In the genomic region with DNA sequence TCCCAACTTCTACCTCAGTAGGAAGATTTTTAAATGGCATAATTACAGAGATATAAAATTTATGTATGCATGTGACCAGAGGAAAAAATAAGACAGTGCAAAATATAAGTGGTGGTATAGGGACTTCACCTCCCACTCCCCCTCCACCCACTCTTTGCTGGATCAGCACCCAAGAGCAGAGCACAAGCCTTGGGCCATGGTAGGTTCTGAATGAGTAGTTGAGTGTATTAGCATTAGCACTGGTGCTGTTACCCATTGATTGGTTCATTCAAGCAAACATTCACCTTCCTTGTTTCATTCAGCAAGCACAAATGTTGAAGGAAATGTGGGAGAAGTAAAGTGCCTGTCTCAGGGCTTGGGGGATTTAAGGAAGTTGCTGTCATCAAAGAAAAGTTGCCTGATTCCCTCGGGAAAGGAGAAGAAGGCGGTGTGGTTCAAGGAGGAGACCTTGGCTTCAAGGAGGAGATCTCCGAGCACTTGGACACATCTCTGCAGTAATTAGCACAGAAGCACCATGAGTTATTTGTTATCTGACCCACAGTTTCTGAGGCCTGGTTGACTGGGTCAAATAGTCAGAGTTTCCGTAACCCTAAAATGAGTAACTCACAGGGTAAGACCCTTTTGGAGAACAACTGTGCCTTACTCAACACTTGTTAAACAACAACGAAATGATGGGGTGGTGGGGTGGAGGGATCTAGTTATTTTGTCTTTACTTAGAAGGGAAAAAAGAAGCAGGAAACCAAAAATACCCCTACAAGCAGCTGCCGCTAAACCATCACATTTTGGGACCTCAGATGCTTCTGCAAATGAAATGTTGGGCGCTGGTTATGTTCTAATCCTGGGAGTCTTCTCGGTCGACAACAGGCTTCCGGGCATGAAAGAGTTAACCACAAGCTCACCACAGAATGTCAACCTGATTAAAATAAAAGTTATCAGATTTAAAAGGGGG, we compare ENCODE assay signal across 10 cellular contexts. TPM values are rescaled to one million over a fixed set of nuclear protein-coding genes. Genes with fewer than 3 reads are reported as not detected.
DNase-seq lines count a peak whose midpoint lies in the region; ATAC-seq, FAIRE-seq and TF ChIP-seq lines count a peak whose summit lies in the region.
"Had no signal": no experiment of that assay in that cellular context is flagged by ENCODE, and none has a peak within 500 bp of the region (broad histone marks: within the 10 kb centered on the region; RNA-seq: fewer than 3 reads in every experiment).

No MANE protein-coding gene starts in this region.

- TF ChIP-seq CTCF in type B pancreatic cell (conservative IDR thresholded peaks at IDR 0.05): no peak

- DNase-seq in activated naive CD4-positive, alpha-beta T cell treated with anti-CD3 and anti-CD28 coated beads, Interleukin-2, amount 10 ng/mL, durations not matched to agents 7 days and 5 days: peak; percentile 58
- DNase-seq in activated naive CD4-positive, alpha-beta T cell treated with anti-CD3 and anti-CD28 coated beads, Interleukin-2, amount 50 U/mL, for 16 hours: no peak
- DNase-seq in activated T-cell treated with anti-CD3 and anti-CD28 coated beads, Interleukin-2, amount 50 U/mL, for 72 hours: peak; percentile 51 to 54
- DNase-seq in type B pancreatic cell (ENCODE audit: extremely low spot score, unreplicated experiment) (peak; percentile 42), NCI-H1417 (lab: John Stamatoyannopoulos, UW) (no peak), frontal cortex (ENCODE audit: low spot score in 2 of 2) (no peak), NCI-H526 treated with DMSO at 0.1 percent for 48 hours (lab: John Stamatoyannopoulos, UW) (no peak)
- DNase-seq: IMR-90 had no signal

- no peak for FAIRE-seq in frontal cortex (lab: Jason Lieb, UNC)

- no peaks in the 10 kb centered on the region for H3K9me3 Mint-ChIP-seq in activated naive CD4-positive, alpha-beta T cell treated with anti-CD3 and anti-CD28 coated beads, Interleukin-2, amount 10 ng/mL, durations not matched to agents 7 days and 5 days
- no peaks in the 10 kb centered on the region for H3K9me3 Mint-ChIP-seq in activated T-cell treated with anti-CD3 and anti-CD28 coated beads, Interleukin-2, amount 50 U/mL, for 72 hours
- no peaks in the 10 kb centered on the region for H3K9me3 Mint-ChIP-seq in type B pancreatic cell

- peaks cover 73% of the 10 kb centered on the region for H3K36me3 Mint-ChIP-seq in activated naive CD4-positive, alpha-beta T cell treated with anti-CD3 and anti-CD28 coated beads, Interleukin-2, amount 10 ng/mL, durations not matched to agents 7 days and 5 days
- peaks cover 30 to 73% of the 10 kb centered on the region in 2 donors for H3K36me3 Mint-ChIP-seq in activated T-cell treated with anti-CD3 and anti-CD28 coated beads, Interleukin-2, amount 50 U/mL, for 72 hours (ENCODE audit: insufficient read depth in 2 of 2)
- no peaks in the 10 kb centered on the region for H3K36me3 Mint-ChIP-seq in type B pancreatic cell

- H3K27ac Mint-ChIP-seq in activated naive CD4-positive, alpha-beta T cell treated with anti-CD3 and anti-CD28 coated beads, Interleukin-2, amount 10 ng/mL, durations not matched to agents 7 days and 5 days: peak overlapping the region; percentile 88
- peak overlapping the region; percentile 99 for H3K27ac Mint-ChIP-seq in activated T-cell treated with anti-CD3 and anti-CD28 coated beads, Interleukin-2, amount 50 U/mL, for 72 hours
- H3K27ac Mint-ChIP-seq in type B pancreatic cell: no peak overlapping the region

- peaks cover 89% of the 10 kb centered on the region for H3K4me1 Mint-ChIP-seq in activated naive CD4-positive, alpha-beta T cell treated with anti-CD3 and anti-CD28 coated beads, Interleukin-2, amount 10 ng/mL, durations not matched to agents 7 days and 5 days
- peaks cover 98% of the 10 kb centered on the region for H3K4me1 Mint-ChIP-seq in activated T-cell treated with anti-CD3 and anti-CD28 coated beads, Interleukin-2, amount 50 U/mL, for 72 hours (ENCODE audit: low read depth)
- no peaks in the 10 kb centered on the region for H3K4me1 Mint-ChIP-seq in type B pancreatic cell (ENCODE audit: unreplicated experiment)

- CTCF ChIA-PET in activated naive CD4-positive, alpha-beta T cell treated with anti-CD3 and anti-CD28 coated beads, Interleukin-2, amount 10 ng/mL, durations not matched to agents 7 days and 5 days (lab: Charles Lee): interaction anchor here (0.9 to 2.4 kb wide), 3 partner anchors 11 to 42 kb away, joined by 3 to 14 read pairs (median 3); no protein-coding TSS in a partner anchor

- H3K27me3 Mint-ChIP-seq in activated naive CD4-positive, alpha-beta T cell treated with anti-CD3 and anti-CD28 coated beads, Interleukin-2, amount 10 ng/mL, durations not matched to agents 7 days and 5 days: no peaks in the 10 kb centered on the region
- no peaks in the 10 kb centered on the region for H3K27me3 Mint-ChIP-seq in activated T-cell treated with anti-CD3 and anti-CD28 coated beads, Interleukin-2, amount 50 U/mL, for 72 hours (ENCODE audit: low read depth)
- peaks cover 50% of the 10 kb centered on the region for H3K27me3 Mint-ChIP-seq in type B pancreatic cell

- H3K4me3 Mint-ChIP-seq in activated naive CD4-positive, alpha-beta T cell treated with anti-CD3 and anti-CD28 coated beads, Interleukin-2, amount 10 ng/mL, durations not matched to agents 7 days and 5 days: peak overlapping the region; percentile 69
- H3K4me3 Mint-ChIP-seq in activated T-cell treated with anti-CD3 and anti-CD28 coated beads, Interleukin-2, amount 50 U/mL, for 72 hours: peak overlapping the region; percentile 81 to 94
- H3K4me3 Mint-ChIP-seq in type B pancreatic cell: no peak overlapping the region

- peak; percentile 60 for ATAC-seq in HG03354 (IDR thresholded peaks at IDR 0.05; ENCODE audit: poor library complexity, severe bottlenecking, unreplicated experiment)
- ATAC-seq in activated T-cell treated with anti-CD3 and anti-CD28 coated beads, Interleukin-2, amount 50 U/mL, for 72 hours (replicated peaks in 1 of 2): peak; percentile 69 to 70

RNA-seq across cellular contexts. Expression of a gene that starts 17.2 kb away (rescaled TPM):
- 1,000 to 10,000 TPM in 1 of 2 donors, 100 to 1,000 TPM in 1; 848 to 1,110 TPM for total RNA-seq in activated T-cell treated with anti-CD3 and anti-CD28 coated beads, Interleukin-2, amount 50 U/mL, for 72 hours
- total RNA-seq in type B pancreatic cell (ENCODE audit: low replicate concordance) (not detected in 2 replicates), frontal cortex (not detected)
- total RNA-seq: dermis microvascular lymphatic vessel endothelial cell, IMR-90 had no signal

RNA-seq across cellular contexts. Expression of a gene that starts 43.9 kb away (rescaled TPM):
- total RNA-seq in activated T-cell treated with anti-CD3 and anti-CD28 coated beads, Interleukin-2, amount 50 U/mL, for 72 hours: 100 to 1,000 TPM; 156 to 200 TPM
- total RNA-seq in type B pancreatic cell (ENCODE audit: low replicate concordance): 92.1 and 105 TPM in 2 replicates
- 31.8 TPM for total RNA-seq in frontal cortex

Comparison
In these comparisons a context has a peak if more than half of its experiments do, and no peak if none do; other contexts are left out.
1. DNase-seq: peak in activated naive CD4-positive, alpha-beta T cell treated with anti-CD3 and anti-CD28 coated beads, Interleukin-2, amount 10 ng/mL, durations not matched to agents 7 days and 5 days (single experiment), activated T-cell treated with anti-CD3 and anti-CD28 coated beads, Interleukin-2, amount 50 U/mL, for 72 hours (2 of 2) and type B pancreatic cell (single experiment); none in activated naive CD4-positive, alpha-beta T cell treated with anti-CD3 and anti-CD28 coated beads, Interleukin-2, amount 50 U/mL, for 16 hours (single experiment), NCI-H1417 (0 of 3), frontal cortex (0 of 2) and NCI-H526 treated with DMSO at 0.1 percent for 48 hours (single experiment).
2. RNA of a gene that starts 17.2 kb away (total RNA-seq): 848 to 1,110 TPM in activated T-cell treated with anti-CD3 and anti-CD28 coated beads, Interleukin-2, amount 50 U/mL, for 72 hours; not detected in type B pancreatic cell and not detected in frontal cortex (single experiment); every median in the first group is over 100 times any median in the second.